8 cellular contexts compared by ENCODE assay signal in genomic region chr18:63365909-63366269, GRCh38. TPM values are rescaled to one million over a fixed set of nuclear protein-coding genes. Genes with fewer than 3 reads are reported as not detected.
DNase-seq lines count a peak whose midpoint lies in the region; ATAC-seq and TF ChIP-seq lines count a peak whose summit lies in the region.

No MANE protein-coding gene starts in this region.

- peaks cover 41% of the 10 kb centered on the region for H3K4me1 ChIP-seq in DND-41 (ENCODE audit: insufficient read depth, low read length)
- H3K4me1 ChIP-seq in stomach smooth muscle (ENCODE audit: control insufficient read depth, insufficient read depth, low read length): peaks cover 11% of the 10 kb centered on the region

- ATAC-seq in DND-41 (ENCODE audit: insufficient read depth, low read depth) (no peak), HG02973 (IDR thresholded peaks at IDR 0.05; ENCODE audit: unreplicated experiment) (peak; percentile 1), GM19463 (IDR thresholded peaks at IDR 0.05; ENCODE audit: unreplicated experiment) (no peak), GM18868 (IDR thresholded peaks at IDR 0.05; ENCODE audit: unreplicated experiment) (no peak)

- H4K20me1 ChIP-seq in DND-41 (ENCODE audit: insufficient read depth, low read length): peaks cover 10% of the 10 kb centered on the region

- H3K27ac ChIP-seq in DND-41 (ENCODE audit: low read length): peak overlapping the region; percentile 74; the same call in 1 of the 2 replicates
- peak overlapping the region; percentile 61 for H3K27ac ChIP-seq in stomach smooth muscle (ENCODE audit: low read length)

- peak overlapping the region; percentile 83 for H3K4me2 ChIP-seq in DND-41 (ENCODE audit: insufficient read depth, low read length)

- H3K27ac Mint-ChIP-seq in activated naive CD8-positive, alpha-beta T cell: peak overlapping the region; percentile 86
- peak overlapping the region; percentile 14 to 89 (median 59) for H3K27ac Mint-ChIP-seq in immature natural killer cell

- H3K36me3 ChIP-seq in DND-41 (ENCODE audit: insufficient read depth, low read length) (peaks cover 18% of the 10 kb centered on the region), stomach smooth muscle (ENCODE audit: control insufficient read depth in 2 of 2, insufficient read depth in 2 of 2, low read length in 2 of 2) (peaks cover 8 to 11% of the 10 kb centered on the region in 2 donors)

- peak overlapping the region; percentile 96; the same call in 1 of the 2 replicates for H2AFZ ChIP-seq in DND-41 (ENCODE audit: low read depth, low read length)

- no peaks in the 10 kb centered on the region for H3K27me3 Mint-ChIP-seq in activated naive CD8-positive, alpha-beta T cell
- H3K27me3 Mint-ChIP-seq in immature natural killer cell (ENCODE audit: low read depth in 3 of 3): peaks cover 4 to 10% (median 8%) of the 10 kb centered on the region in 3 donors

- peaks cover 2% of the 10 kb centered on the region for H3K9me3 ChIP-seq in DND-41 (ENCODE audit: insufficient read depth, low read length, severe bottlenecking)
- H3K9me3 ChIP-seq in stomach smooth muscle (ENCODE audit: control insufficient read depth in 2 of 2, low read length in 2 of 2): no peaks in the 10 kb centered on the region

- H3K36me3 Mint-ChIP-seq in activated naive CD8-positive, alpha-beta T cell: peaks cover 15% of the 10 kb centered on the region
- peaks cover 0 to 6% (median 4%) of the 10 kb centered on the region in 3 donors for H3K36me3 Mint-ChIP-seq in immature natural killer cell

- peak overlapping the region; percentile 95 for H3K4me3 Mint-ChIP-seq in activated naive CD8-positive, alpha-beta T cell
- H3K4me3 Mint-ChIP-seq in immature natural killer cell: peak overlapping the region; percentile 85 to 94 (median 92)

- peaks cover 28% of the 10 kb centered on the region for H3K79me2 ChIP-seq in DND-41 (ENCODE audit: insufficient read depth, low read length)

- H3K9me3 Mint-ChIP-seq in activated naive CD8-positive, alpha-beta T cell (ENCODE audit: low read depth): no peaks in the 10 kb centered on the region
- H3K9me3 Mint-ChIP-seq in immature natural killer cell: no peaks in the 10 kb centered on the region

- H3K4me3 ChIP-seq in DND-41 (ENCODE audit: low read depth in 1 of 2, low read length in 2 of 2) (peak overlapping the region; percentile 81 to 88; a peak in 3 of 4 replicates), stomach smooth muscle (ENCODE audit: low read length in 2 of 2) (peak overlapping the region; percentile 86 to 94)

- DNase-seq in DND-41 (no peak), immature natural killer cell (peak in 1 of 3 donors; percentile 11), HK-2 (ENCODE audit: unreplicated experiment) (no peak)

- H3K9ac ChIP-seq in DND-41 (ENCODE audit: low read depth, low read length) (peak overlapping the region; percentile 87), stomach smooth muscle (ENCODE audit: low read length in 2 of 2) (peak overlapping the region; percentile 72 to 80)

- H3K27me3 ChIP-seq in DND-41 (ENCODE audit: insufficient read depth, low read length, poor library complexity) (no peaks in the 10 kb centered on the region), stomach smooth muscle (ENCODE audit: control insufficient read depth in 1 of 2, insufficient read depth in 2 of 2, low read length in 2 of 2) (no peaks in the 10 kb centered on the region)

- no peak for TF ChIP-seq CTCF in DND-41 (IDR thresholded peaks at IDR 0.05; ENCODE audit: borderline replicate concordance, extremely low read depth, low read length, poor library complexity, severe bottlenecking)

- peaks cover 41% of the 10 kb centered on the region for H3K4me1 Mint-ChIP-seq in activated naive CD8-positive, alpha-beta T cell (ENCODE audit: low read depth)
- peaks cover 59 to 62% of the 10 kb centered on the region in 2 donors for H3K4me1 Mint-ChIP-seq in immature natural killer cell

RNA-seq across cellular contexts. Expression of gene KDSR, which starts 1.1 kb away (rescaled TPM):
- polyA plus RNA-seq in immature natural killer cell: 10 to 100 TPM; 37.7 to 45.6 (median 39.2) TPM

RNA-seq across cellular contexts. Expression of gene BCL2, which starts 46.3 kb away (rescaled TPM):
- 1 to 10 TPM; 5.1 to 8.0 (median 5.7) TPM for polyA plus RNA-seq in immature natural killer cell

RNA-seq across cellular contexts. Expression of gene VPS4B, which starts 56.4 kb away (rescaled TPM):
- polyA plus RNA-seq in immature natural killer cell: 10 to 100 TPM; 63.5 to 99.1 (median 75.5) TPM
